ENCODE assay signal across 1 cellular context in genomic region chr4:156718226-156718625, GRCh38.
TF ChIP-seq lines count a peak whose summit lies in the region.

No MANE protein-coding gene starts in this region.

TF ChIP-seq in WTC11, 78 proteins besides CTCF, POLR2A, EP300 and RAD21 (continued from another document):
- TF ChIP-seq IRF1 (CRISPR knock-in tag; IDR thresholded peaks at IDR 0.05): no peak
- TF ChIP-seq IRF2 (CRISPR knock-in tag; IDR thresholded peaks at IDR 0.05; ENCODE audit: borderline replicate concordance, low read depth): no peak
- no peak for TF ChIP-seq RORB (CRISPR knock-in tag; IDR thresholded peaks at IDR 0.05)
- no peak for TF ChIP-seq GABPB1 (CRISPR knock-in tag; IDR thresholded peaks at IDR 0.05)
- TF ChIP-seq MLX (CRISPR knock-in tag; IDR thresholded peaks at IDR 0.05): no peak
- TF ChIP-seq FOXJ3 (CRISPR knock-in tag; IDR thresholded peaks at IDR 0.05; ENCODE audit: borderline replicate concordance): no peak
- TF ChIP-seq ARID4B (CRISPR knock-in tag; IDR thresholded peaks at IDR 0.05; ENCODE audit: borderline replicate concordance): no peak
- no peak for TF ChIP-seq ATF1 (CRISPR knock-in tag; IDR thresholded peaks at IDR 0.05)
- no peak for TF ChIP-seq ZNF396 (CRISPR knock-in tag; IDR thresholded peaks at IDR 0.05; ENCODE audit: borderline replicate concordance)
- TF ChIP-seq CREB1 (CRISPR knock-in tag; IDR thresholded peaks at IDR 0.05): no peak
- TF ChIP-seq CDX4 (CRISPR knock-in tag; IDR thresholded peaks at IDR 0.05; ENCODE audit: borderline replicate concordance): no peak
TF ChIP-seq in WTC11: peak in this region for 0.
